ENCODE assay signal across 19 cellular contexts in genomic region chr7:103031781-103032180, GRCh38.
"Had no signal": no experiment of that assay in that cellular context is flagged by ENCODE, and none has a peak within 500 bp of the region (broad histone marks: within the 10 kb centered on the region; RNA-seq: fewer than 3 reads in every experiment).

No MANE protein-coding gene starts in this region.

- ATAC-seq: activated T-cell treated with anti-CD3 and anti-CD28 coated beads, Interleukin-2, amount 50 U/mL, for 4 hours; esophagus mucosa; gastrocnemius medialis; heart right ventricle had no signal

- H3K27me3 ChIP-seq: breast epithelium, dorsolateral prefrontal cortex, gastrocnemius medialis, heart right ventricle, neural progenitor cell, right atrium auricular region, tibial nerve, vagina had no signal

- H3K27ac ChIP-seq: breast epithelium, dorsolateral prefrontal cortex, gastrocnemius medialis, heart right ventricle, neural progenitor cell, parathyroid adenoma, right atrium auricular region, tibial nerve, vagina had no signal

- H3K4me1 ChIP-seq: breast epithelium, gastrocnemius medialis, heart right ventricle, neural progenitor cell, parathyroid adenoma, right atrium auricular region, tibial nerve, vagina had no signal

- H3K9me3 ChIP-seq: breast epithelium, gastrocnemius medialis, heart right ventricle, right atrium auricular region, tibial nerve, vagina had no signal

- H3K4me3 ChIP-seq: breast epithelium, dorsolateral prefrontal cortex, gastrocnemius medialis, heart right ventricle, neural progenitor cell, right atrium auricular region, tibial nerve, vagina had no signal

- H3K36me3 Mint-ChIP-seq: activated CD4-positive, alpha-beta memory T cell treated with anti-CD3 and anti-CD28 coated beads for 36 hours; activated naive CD8-positive, alpha-beta T cell; neural progenitor cell had no signal

- H3K27ac Mint-ChIP-seq: activated CD4-positive, alpha-beta memory T cell treated with anti-CD3 and anti-CD28 coated beads for 36 hours; activated naive CD8-positive, alpha-beta T cell; neural progenitor cell had no signal

- DNase-seq: activated CD4-positive, alpha-beta memory T cell treated with anti-CD3 and anti-CD28 coated beads for 36 hours; activated CD4-positive, alpha-beta T cell treated with anti-CD3 and anti-CD28 coated beads for 1 hour; activated effector memory CD4-positive, alpha-beta T cell treated with anti-CD3 and anti-CD28 coated beads, Interleukin-2, amount 50 U/mL, for 16 hours; activated T-cell treated with anti-CD3 and anti-CD28 coated beads, Interleukin-2, amount 50 U/mL, for 4 hours; amygdala; dorsolateral prefrontal cortex; gastrocnemius medialis; heart right ventricle; kidney; small intestine; T-helper 9 cell had no signal

- H3K9me3 Mint-ChIP-seq: activated CD4-positive, alpha-beta memory T cell treated with anti-CD3 and anti-CD28 coated beads for 36 hours; activated T-cell treated with anti-CD3 and anti-CD28 coated beads, Interleukin-2, amount 50 U/mL, for 4 hours had no signal

- H3K36me3 ChIP-seq: breast epithelium, gastrocnemius medialis, heart right ventricle, right atrium auricular region, tibial nerve, vagina had no signal
